ENCODE assay signal across 10 cellular contexts in genomic region chr20:23340524-23340923, GRCh38. TPM values are rescaled to one million over a fixed set of nuclear protein-coding genes. Genes with fewer than 3 reads are reported as not detected.
DNase-seq lines count a peak whose midpoint lies in the region; ATAC-seq and TF ChIP-seq lines count a peak whose summit lies in the region.
"Had no signal": no experiment of that assay in that cellular context is flagged by ENCODE, and none has a peak within 500 bp of the region (broad histone marks: within the 10 kb centered on the region; RNA-seq: fewer than 3 reads in every experiment).

No MANE protein-coding gene starts in this region.

- H3K4me1 Mint-ChIP-seq in Caco-2 (ENCODE audit: low read depth, unreplicated experiment): peaks cover 12% of the 10 kb centered on the region
- peaks cover 6% of the 10 kb centered on the region for H3K4me1 Mint-ChIP-seq in activated CD4-positive, alpha-beta memory T cell treated with anti-CD3 and anti-CD28 coated beads, Interleukin-2, amount 10 ng/mL, durations not matched to agents 7 days and 5 days
- H3K4me1 Mint-ChIP-seq: T-cell had no signal

- POLR2A ChIA-PET in Caco-2 (lab: Charles Lee): interaction anchor here (1.0 to 1.3 kb wide), 2 partner anchors 10 to 290 kb away, joined by 3 read pairs; no protein-coding TSS in a partner anchor
- POLR2A ChIA-PET in activated CD4-positive, alpha-beta memory T cell treated with anti-CD3 and anti-CD28 coated beads, Interleukin-2, amount 10 ng/mL, durations not matched to agents 7 days and 5 days (lab: Charles Lee): interaction anchor here (1.4 kb wide), 1 partner anchor 9 kb away, joined by 8 read pairs; the partner anchor contains the start of gene NXT1

- H3K27ac Mint-ChIP-seq in Caco-2 (ENCODE audit: unreplicated experiment): no peak overlapping the region
- H3K27ac Mint-ChIP-seq in activated CD4-positive, alpha-beta memory T cell treated with anti-CD3 and anti-CD28 coated beads, Interleukin-2, amount 10 ng/mL, durations not matched to agents 7 days and 5 days: no peak overlapping the region
- H3K27ac Mint-ChIP-seq: naive thymus-derived CD4-positive, alpha-beta T cell; T-cell had no signal

- DNase-seq in Caco-2 (peak; percentile 84 to 86), NCI-H2171 (lab: John Stamatoyannopoulos, UW) (peak; percentile 31), cardiac muscle cell (ENCODE audit: low read depth in 1 of 2, low spot score in 1 of 2) (peak; percentile 71 to 80), retinal pigment epithelial cell (ENCODE audit: low read depth) (no peak), GF-D8 (lab: John Stamatoyannopoulos, UW) (no peak)
- peak; percentile 31 for DNase-seq in activated CD4-positive, alpha-beta memory T cell treated with anti-CD3 and anti-CD28 coated beads, Interleukin-2, amount 10 ng/mL, durations not matched to agents 7 days and 5 days

- BruUV-seq in Caco-2 (replicated peaks; lab: Mats Ljungman, UMichigan): no TSS peak

- peak; percentile 82 to 87 for TF ChIP-seq CTCF in Caco-2 (IDR thresholded peaks at IDR 0.05; ENCODE audit: insufficient read depth in 1 of 2, low read depth in 1 of 2, low read length in 1 of 2, severe bottlenecking in 1 of 2, unreplicated experiment in 1 of 2)
- peak; percentile 54 for TF ChIP-seq CTCF in cardiac muscle cell (IDR thresholded peaks at IDR 0.05; ENCODE audit: low read depth, low read length)
- TF ChIP-seq CTCF in retinal pigment epithelial cell (conservative IDR thresholded peaks at IDR 0.05; ENCODE audit: low read depth, low read length): peak; percentile 75

- H3K9me3 Mint-ChIP-seq in Caco-2 (ENCODE audit: unreplicated experiment): no peaks in the 10 kb centered on the region
- no peaks in the 10 kb centered on the region for H3K9me3 Mint-ChIP-seq in activated CD4-positive, alpha-beta memory T cell treated with anti-CD3 and anti-CD28 coated beads, Interleukin-2, amount 10 ng/mL, durations not matched to agents 7 days and 5 days
- H3K9me3 Mint-ChIP-seq: naive thymus-derived CD4-positive, alpha-beta T cell; T-cell had no signal

- H3K27me3 ChIP-seq in Caco-2 (replicated peaks; ENCODE audit: control insufficient read depth, insufficient read depth, low read length) (no peaks in the 10 kb centered on the region), cardiac muscle cell (no peaks in the 10 kb centered on the region)

- H3K4me3 Mint-ChIP-seq in Caco-2 (ENCODE audit: unreplicated experiment): no peak overlapping the region
- H3K4me3 Mint-ChIP-seq in activated CD4-positive, alpha-beta memory T cell treated with anti-CD3 and anti-CD28 coated beads, Interleukin-2, amount 10 ng/mL, durations not matched to agents 7 days and 5 days: no peak overlapping the region
- H3K4me3 Mint-ChIP-seq: naive thymus-derived CD4-positive, alpha-beta T cell; T-cell had no signal

- intact Hi-C loops in Caco-2 (cut with micrococcal nuclease; ENCODE audit: unreplicated experiment): loop anchor here (1.0 to 2.0 kb wide), 7 partner anchors 108 to 1001 kb away; no protein-coding TSS in a partner anchor

- CTCF ChIA-PET in Caco-2 (lab: Charles Lee): interaction anchor here (0.6 to 3.8 kb wide), 26 partner anchors 9 to 1002 kb away, joined by 3 to 38 read pairs (median 4); partner anchors contain the start of gene NXT1
- CTCF ChIA-PET in activated CD4-positive, alpha-beta memory T cell treated with anti-CD3 and anti-CD28 coated beads, Interleukin-2, amount 10 ng/mL, durations not matched to agents 7 days and 5 days (lab: Charles Lee): interaction anchor here (0.7 to 1.9 kb wide), 8 partner anchors 10 to 649 kb away, joined by 3 to 14 read pairs (median 6); partner anchors contain the start of gene NXT1

- H3K4me1 ChIP-seq in Caco-2 (peaks cover 8% of the 10 kb centered on the region; the same call in 1 of the 2 replicates), cardiac muscle cell (ENCODE audit: low read depth) (peaks cover 12% of the 10 kb centered on the region)

- ATAC-seq in GM21723 (IDR thresholded peaks at IDR 0.05; ENCODE audit: unreplicated experiment) (peak; percentile 57), GM18907 (IDR thresholded peaks at IDR 0.05; ENCODE audit: unreplicated experiment) (no peak)
- ATAC-seq: naive thymus-derived CD4-positive, alpha-beta T cell had no signal

- no peaks in the 10 kb centered on the region for H3K36me3 Mint-ChIP-seq in Caco-2 (ENCODE audit: insufficient read depth, unreplicated experiment)
- no peaks in the 10 kb centered on the region for H3K36me3 Mint-ChIP-seq in activated CD4-positive, alpha-beta memory T cell treated with anti-CD3 and anti-CD28 coated beads, Interleukin-2, amount 10 ng/mL, durations not matched to agents 7 days and 5 days (ENCODE audit: low read depth)
- H3K36me3 Mint-ChIP-seq: naive thymus-derived CD4-positive, alpha-beta T cell; T-cell had no signal

- H3K4me3 ChIP-seq in Caco-2 (ENCODE audit: low read depth, low read length) (no peak overlapping the region), cardiac muscle cell (no peak overlapping the region), retinal pigment epithelial cell (ENCODE audit: low read length) (no peak overlapping the region)

- no peaks in the 10 kb centered on the region for H3K27me3 Mint-ChIP-seq in Caco-2 (ENCODE audit: insufficient read depth, unreplicated experiment)
- no peaks in the 10 kb centered on the region for H3K27me3 Mint-ChIP-seq in activated CD4-positive, alpha-beta memory T cell treated with anti-CD3 and anti-CD28 coated beads, Interleukin-2, amount 10 ng/mL, durations not matched to agents 7 days and 5 days

- no peaks in the 10 kb centered on the region for H3K9me3 ChIP-seq in Caco-2
- no peaks in the 10 kb centered on the region for H3K9me3 ChIP-seq in cardiac muscle cell (ENCODE audit: low read depth)

- H3K36me3 ChIP-seq in Caco-2 (ENCODE audit: control insufficient read depth, insufficient read depth, low read length) (no peaks in the 10 kb centered on the region), cardiac muscle cell (no peaks in the 10 kb centered on the region)

- no peak overlapping the region for H3K27ac ChIP-seq in cardiac muscle cell

RNA-seq across cellular contexts. Expression of gene NXT1, which starts 10.1 kb away (rescaled TPM):
- total RNA-seq in Caco-2 (2022) (33.6 and 34.1 TPM in 2 replicates), cardiac muscle cell (27.4 and 39.1 TPM in 2 replicates)
- 10 to 100 TPM; 26.2 to 28.4 TPM for total RNA-seq in activated CD4-positive, alpha-beta memory T cell treated with anti-CD3 and anti-CD28 coated beads, Interleukin-2, amount 10 ng/mL, durations not matched to agents 7 days and 5 days
- 29.1 and 34.2 TPM in 2 replicates for polyA plus RNA-seq in cardiac muscle cell

RNA-seq across cellular contexts. Expression of gene GZF1, which starts 21.5 kb away (rescaled TPM):
- total RNA-seq in Caco-2 (2022) (18.4 and 20.6 TPM in 2 replicates), cardiac muscle cell (19.0 and 20.2 TPM in 2 replicates)
- 10 to 100 TPM; 13.5 to 14.3 TPM for total RNA-seq in activated CD4-positive, alpha-beta memory T cell treated with anti-CD3 and anti-CD28 coated beads, Interleukin-2, amount 10 ng/mL, durations not matched to agents 7 days and 5 days
- 7.4 and 10.4 TPM in 2 replicates for polyA plus RNA-seq in cardiac muscle cell

Comparison
In these comparisons a context has a peak if more than half of its experiments do, and no peak if none do; other contexts are left out.
1. DNase-seq: peak in Caco-2 (2 of 2), NCI-H2171 (single experiment), activated CD4-positive, alpha-beta memory T cell treated with anti-CD3 and anti-CD28 coated beads, Interleukin-2, amount 10 ng/mL, durations not matched to agents 7 days and 5 days (single experiment) and cardiac muscle cell (2 of 2); none in retinal pigment epithelial cell (single experiment) and GF-D8 (single experiment).
2. Peak in every context shown above with its lines, with median percentiles within 50 percentile points of each other: CTCF ChIP-seq.